Comparison of ENCODE assay signal across 25 cellular contexts in the genomic region with DNA sequence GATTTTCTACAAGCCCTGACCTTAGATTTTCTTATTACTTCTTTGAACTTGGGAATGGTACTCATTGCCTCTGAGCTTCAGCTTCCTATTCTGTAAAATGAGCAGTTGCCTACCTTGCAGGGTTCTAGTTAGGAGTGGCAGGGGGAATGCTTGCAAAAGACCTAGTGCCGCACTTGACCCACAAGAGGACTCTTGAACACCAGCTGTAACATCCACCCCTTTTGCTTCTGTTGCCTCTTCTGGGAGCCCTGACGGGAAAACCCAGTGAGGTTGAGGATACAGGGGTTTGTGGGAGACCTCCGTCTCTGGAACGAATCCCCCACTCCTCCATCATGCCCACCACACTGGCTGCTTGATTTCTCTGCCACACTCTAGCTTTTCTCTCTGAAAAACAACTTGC. TPM values are rescaled to one million over a fixed set of nuclear protein-coding genes. Genes with fewer than 3 reads are reported as not detected.
A peak's percentile ranks its signal among the peaks of the same experiment; 100 is the strongest.
DNase-seq lines count a peak whose midpoint lies in the region; ATAC-seq, FAIRE-seq and TF ChIP-seq lines count a peak whose summit lies in the region.
"Had no signal": no experiment of that assay in that cellular context is flagged by ENCODE, and none has a peak within 500 bp of the region (broad histone marks: within the 10 kb centered on the region; RNA-seq: fewer than 3 reads in every experiment).

No MANE protein-coding gene starts in this region.

- no peak for FAIRE-seq in small intestine (lab: Jason Lieb, UNC)
- FAIRE-seq: GM12891 had no signal

- H3K27ac ChIP-seq in GM23338 (ENCODE audit: low read depth), result no peak overlapping the region
- no peak overlapping the region for H3K27ac ChIP-seq in mesendoderm (ENCODE audit: low read depth, low read length)
- H3K27ac ChIP-seq in upper lobe of right lung, result no peak overlapping the region
- no peak overlapping the region for H3K27ac ChIP-seq in small intestine (ENCODE audit: low read depth in 1 of 2, low read length in 1 of 2)
- H3K27ac ChIP-seq: RWPE1 had no signal

- no peak overlapping the region for H4K8ac ChIP-seq in mesendoderm (ENCODE audit: low read depth, low read length)

- H3K4me3 Mint-ChIP-seq in GM23338, result no peak overlapping the region
- no peak overlapping the region for H3K4me3 Mint-ChIP-seq in glutamatergic neuron (ENCODE audit: unreplicated experiment)
- H3K4me3 Mint-ChIP-seq: CD4-positive, alpha-beta memory T cell had no signal

- DNase-seq in GM23338 (ENCODE audit: low spot score) (no peak), NCI-H510A (lab: John Stamatoyannopoulos, UW) (peak; percentile 40), mesendoderm (no peak), upper lobe of right lung (no peak), glutamatergic neuron (no peak), small intestine (no peak)
- DNase-seq: C1 segment of cervical spinal cord; CD4-positive, alpha-beta memory T cell; COR-L47; GF-D8; H7; IMR-90; KG1; MG63; NCI-H1105 treated with DMSO at 0.1 percent for 48 hours; NCI-H146; NCI-H1930; NCI-H2107; NCI-H446 treated with DMSO at 0.1 percent for 48 hours; NCI-H69; SHP77 treated with DMSO at 0.1 percent for 48 hours had no signal

- H2AK5ac ChIP-seq in mesendoderm (ENCODE audit: low read length), result peak overlapping the region; percentile 11

- H3K9me3 Mint-ChIP-seq in GM23338 (no peaks in the 10 kb centered on the region), glutamatergic neuron (ENCODE audit: unreplicated experiment) (peaks cover 1% of the 10 kb centered on the region)
- H3K9me3 Mint-ChIP-seq: CD4-positive, alpha-beta memory T cell had no signal

- no peaks in the 10 kb centered on the region for H4K20me1 ChIP-seq in GM23338 (replicated peaks; ENCODE audit: insufficient read depth)

- no peak for ATAC-seq in GM23338
- peak; percentile 66 for ATAC-seq in upper lobe of right lung
- no peak for ATAC-seq in HG02884 (IDR thresholded peaks at IDR 0.05; ENCODE audit: unreplicated experiment)
- ATAC-seq: Panc1 had no signal

- peak overlapping the region; percentile 52; the same call in 1 of the 2 replicates for H2AFZ ChIP-seq in GM23338

- H3K27ac Mint-ChIP-seq in GM23338, result no peak overlapping the region
- H3K27ac Mint-ChIP-seq in glutamatergic neuron (ENCODE audit: unreplicated experiment), result no peak overlapping the region

- no peak overlapping the region for H2BK15ac ChIP-seq in mesendoderm (replicated peaks; ENCODE audit: low read depth)

- no peak overlapping the region for H3K23ac ChIP-seq in mesendoderm (ENCODE audit: low read length)

- H3K9me2 ChIP-seq in GM23338 (ENCODE audit: insufficient read depth), result 0 out of 2 replicates have a peak, but pooled peaks cover 4% of the 10 kb centered on the region

- no peaks in the 10 kb centered on the region for H3K27me3 Mint-ChIP-seq in GM23338 (ENCODE audit: insufficient read depth, low read depth, poor library complexity)
- no peaks in the 10 kb centered on the region for H3K27me3 Mint-ChIP-seq in glutamatergic neuron (ENCODE audit: unreplicated experiment)
- H3K27me3 Mint-ChIP-seq: CD4-positive, alpha-beta memory T cell had no signal

- H3K4me3 ChIP-seq in GM23338 (no peak overlapping the region), mesendoderm (ENCODE audit: low read length) (no peak overlapping the region), upper lobe of right lung (no peak overlapping the region), small intestine (ENCODE audit: low read depth in 1 of 2, low read length in 2 of 2) (no peak overlapping the region)
- H3K4me3 ChIP-seq: MG63 had no signal

- no peak overlapping the region for H3K56ac ChIP-seq in mesendoderm (ENCODE audit: low read length)

- no peaks in the 10 kb centered on the region for H3F3A ChIP-seq in GM23338 (replicated peaks; ENCODE audit: low read depth)

- H3K27me3 ChIP-seq in GM23338 (ENCODE audit: insufficient read depth) (no peaks in the 10 kb centered on the region), mesendoderm (ENCODE audit: insufficient read depth, low read length, poor library complexity) (no peaks in the 10 kb centered on the region), upper lobe of right lung (no peaks in the 10 kb centered on the region), small intestine (ENCODE audit: control insufficient read depth in 2 of 2, insufficient read depth in 2 of 2, low read length in 2 of 2) (peaks cover 0 to 2% of the 10 kb centered on the region in 2 donors)
- H3K27me3 ChIP-seq: MG63 had no signal

- H3K4me2 ChIP-seq in GM23338 (no peak overlapping the region), mesendoderm (ENCODE audit: low read length) (no peak overlapping the region)

- H3K4me1 Mint-ChIP-seq in GM23338, result peaks cover 5% of the 10 kb centered on the region; the same call in 2 of the 3 replicates
- H3K4me1 Mint-ChIP-seq in glutamatergic neuron (ENCODE audit: low read depth, unreplicated experiment), result peaks cover 6% of the 10 kb centered on the region

- no peak overlapping the region for H4K5ac ChIP-seq in mesendoderm (ENCODE audit: low read length)

- no CpG with 5 or more reads among the region's 4 CpGs for WGBS in mesendoderm (ENCODE audit: extremely low coverage, insufficient coverage, low lambda C conversion rate)
- WGBS in small intestine, 3 donors, result 90 to 95% (median 91%) methylated on average over 4 of the region's 4 CpGs

- H2BK120ac ChIP-seq in mesendoderm (ENCODE audit: low read depth, low read length), result no peak overlapping the region

- no peak overlapping the region for H3K18ac ChIP-seq in mesendoderm (ENCODE audit: low read length)

- H3K36me3 Mint-ChIP-seq in GM23338 (ENCODE audit: low read depth) (no peaks in the 10 kb centered on the region), glutamatergic neuron (ENCODE audit: unreplicated experiment) (no peaks in the 10 kb centered on the region)
- H3K36me3 Mint-ChIP-seq: CD4-positive, alpha-beta memory T cell had no signal

- H3K79me1 ChIP-seq in mesendoderm (ENCODE audit: low read length), result no peaks in the 10 kb centered on the region

- H3K9me3 ChIP-seq in upper lobe of right lung, result no peaks in the 10 kb centered on the region
- H3K9me3 ChIP-seq in small intestine (ENCODE audit: control insufficient read depth, low read depth), result no peaks in the 10 kb centered on the region
- H3K9me3 ChIP-seq: MG63 had no signal

- no peak overlapping the region for H3K9ac ChIP-seq in mesendoderm (ENCODE audit: low read length)

- H3K79me2 ChIP-seq in GM23338 (replicated peaks; ENCODE audit: insufficient read depth) (no peaks in the 10 kb centered on the region), mesendoderm (ENCODE audit: control insufficient read depth, insufficient read depth, low read length) (no peaks in the 10 kb centered on the region)

- intact Hi-C loops in upper lobe of right lung (cut with DNase I), result no loop called here

- no peak overlapping the region for H2BK5ac ChIP-seq in mesendoderm (ENCODE audit: low read length)

- H3K4me1 ChIP-seq in GM23338 (ENCODE audit: insufficient read depth) (no peaks in the 10 kb centered on the region), mesendoderm (ENCODE audit: control insufficient read depth, low read depth, low read length) (peaks cover 2% of the 10 kb centered on the region), upper lobe of right lung (peaks cover 4% of the 10 kb centered on the region), small intestine (ENCODE audit: control insufficient read depth in 2 of 2, insufficient read depth in 1 of 2, low read depth in 1 of 2, low read length in 1 of 2) (no peaks in the 10 kb centered on the region)

- no peak overlapping the region for H3K4ac ChIP-seq in mesendoderm (ENCODE audit: low read depth, low read length)

- TF ChIP-seq CTCF in GM23338 (conservative IDR thresholded peaks at IDR 0.05; ENCODE audit: low read depth in 2 of 2) (no peak), upper lobe of right lung (IDR thresholded peaks at IDR 0.05) (no peak), glutamatergic neuron (IDR thresholded peaks at IDR 0.05; ENCODE audit: partially characterized antibody, unreplicated experiment) (no peak)

- H3K36me3 ChIP-seq in GM23338 (ENCODE audit: insufficient read depth) (no peaks in the 10 kb centered on the region), mesendoderm (ENCODE audit: control insufficient read depth, insufficient read depth, low read length) (no peaks in the 10 kb centered on the region), upper lobe of right lung (no peaks in the 10 kb centered on the region), small intestine (ENCODE audit: control insufficient read depth in 2 of 2, insufficient read depth in 2 of 2, low read length in 2 of 2) (no peaks in the 10 kb centered on the region)
- H3K36me3 ChIP-seq: MG63 had no signal

TF ChIP-seq in GM23338, 12 proteins besides CTCF, POLR2A, EP300 and RAD21 (continues in another document):
- TF ChIP-seq ZNF331 (CRISPR knock-in tag; IDR thresholded peaks at IDR 0.05; ENCODE audit: low read depth) (no peak), JUNB (IDR thresholded peaks at IDR 0.05; ENCODE audit: unreplicated experiment) (no peak), ZNF114 (CRISPR knock-in tag; IDR thresholded peaks at IDR 0.05) (no peak), STAT1 (IDR thresholded peaks at IDR 0.05; ENCODE audit: unreplicated experiment) (no peak), POLR2AphosphoS5 (IDR thresholded peaks at IDR 0.05; ENCODE audit: low read depth) (no peak)

RNA-seq across cellular contexts. Expression of a gene that starts 27.1 kb away (rescaled TPM):
- 21.0 and 30.3 TPM in 2 replicates for total RNA-seq in GM23338 (2014; rRNA removed; shearing (Covaris generic))
- polyA plus RNA-seq in GM23338 (2016; fragmentation: Nextera tagmentation; extraction: Ambion mirVana) (17.5 and 21.1 TPM in 2 replicates), small intestine (10 to 100 TPM in 2 of 3 donors, 1 to 10 TPM in 1; 3.8 to 17.6 (median 12.2) TPM)
- polyA plus RNA-seq in mesendoderm (2013, experiment 1 of 2), result 34.2 TPM
- 31.9 TPM for polyA plus RNA-seq in mesendoderm (2013, experiment 2 of 2)
- total RNA-seq in upper lobe of right lung (272 TPM), glutamatergic neuron (ENCODE audit: unreplicated experiment) (112 TPM)

RNA-seq across cellular contexts. Expression of a gene that starts 57.5 kb away (rescaled TPM):
- total RNA-seq in GM23338 (2014; rRNA removed; shearing (Covaris generic)), result 26.6 and 31.1 TPM in 2 replicates
- polyA plus RNA-seq in GM23338 (2016; fragmentation: Nextera tagmentation; extraction: Ambion mirVana) (20.7 and 24.9 TPM in 2 replicates), small intestine (10 to 100 TPM; 29.6 to 95.9 (median 82.1) TPM)
- 34.5 TPM for polyA plus RNA-seq in mesendoderm (2013, experiment 1 of 2)
- polyA plus RNA-seq in mesendoderm (2013, experiment 2 of 2), result 34.1 TPM
- total RNA-seq in upper lobe of right lung (101 TPM), glutamatergic neuron (ENCODE audit: unreplicated experiment) (71.5 TPM)
